2 cellular contexts compared by ENCODE assay signal in the genomic region with DNA sequence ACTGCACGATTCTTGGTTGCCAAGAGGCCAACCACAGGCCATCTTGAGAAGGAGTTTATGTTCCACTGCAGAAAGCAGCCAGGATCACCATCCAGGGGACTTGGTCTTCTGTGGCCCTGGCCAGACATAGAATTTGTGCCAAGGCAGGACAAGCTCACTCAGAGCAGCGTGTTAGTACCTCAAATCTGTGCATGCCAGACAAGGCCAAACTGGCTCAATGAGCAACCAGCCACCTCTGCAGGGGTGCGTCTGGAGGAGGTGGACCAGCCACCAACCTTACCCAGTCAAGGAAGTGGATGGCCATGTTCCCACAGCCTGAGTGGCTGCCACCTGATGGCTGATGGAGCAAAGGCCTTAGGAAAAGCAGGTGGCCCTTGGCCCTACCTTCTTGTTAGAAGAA. TPM values are rescaled to one million over a fixed set of nuclear protein-coding genes. Genes with fewer than 3 reads are reported as not detected.
"Had no signal": no experiment of that assay in that cellular context is flagged by ENCODE, and none has a peak within 500 bp of the region (broad histone marks: within the 10 kb centered on the region; RNA-seq: fewer than 3 reads in every experiment).

No MANE protein-coding gene starts in this region.

RNA-seq across cellular contexts. Expression of gene POTEM, which starts 48.0 kb away (rescaled TPM):
- total RNA-seq: G401, GM12878 had no signal
